In the genomic region with DNA sequence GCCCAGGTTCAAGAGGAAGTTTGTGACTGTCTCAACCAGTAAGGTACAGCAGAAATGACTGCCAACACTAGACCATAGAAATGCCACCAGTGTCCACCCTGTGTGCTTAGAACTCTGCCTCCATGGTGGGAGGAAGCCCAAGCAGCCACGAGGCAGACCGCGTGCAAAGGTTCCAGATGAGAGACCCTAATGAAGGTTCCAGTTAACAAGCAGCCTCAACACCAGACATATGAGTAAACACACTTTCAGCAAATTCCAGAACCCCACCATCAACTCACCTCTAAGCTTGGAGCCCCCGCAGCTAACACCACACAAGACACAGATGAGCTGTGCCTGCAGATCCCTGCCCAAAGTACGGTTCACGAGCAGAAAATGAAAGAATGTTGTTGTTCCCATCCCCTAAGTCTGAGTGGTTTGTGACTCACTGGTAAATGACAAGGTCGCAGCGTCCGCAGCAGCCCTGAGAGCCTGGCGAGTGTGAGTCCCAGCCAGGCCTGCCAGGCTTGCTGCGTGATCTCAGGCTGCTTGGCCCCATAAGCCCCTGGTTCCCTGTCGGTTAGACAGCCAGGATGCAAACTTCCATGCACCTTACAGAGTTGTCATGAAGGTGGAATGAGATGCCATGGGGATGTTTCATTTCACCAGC, we compare ENCODE assay signal across 18 cellular contexts.
"Had no signal": no experiment of that assay in that cellular context is flagged by ENCODE, and none has a peak within 500 bp of the region (broad histone marks: within the 10 kb centered on the region; RNA-seq: fewer than 3 reads in every experiment).

No MANE protein-coding gene starts in this region.

- ATAC-seq: activated CD8-positive, alpha-beta T cell treated with anti-CD3 and anti-CD28 coated beads, Interleukin-2, amount 10 ng/mL, durations not matched to agents 7 days and 5 days; gastroesophageal sphincter; left cardiac atrium; naive thymus-derived CD4-positive, alpha-beta T cell; stimulated activated naive CD8-positive, alpha-beta T cell treated with anti-CD3 and anti-CD28 coated beads, Interleukin-15, amount 100 ng/mL, for 72 hours; upper lobe of right lung had no signal

- H3K4me2 ChIP-seq: hepatocyte had no signal

- H3K79me2 ChIP-seq: hepatocyte had no signal

- H3K36me3 ChIP-seq: ascending aorta, gastroesophageal sphincter, upper lobe of right lung, WERI-Rb-1 had no signal

- H3K4me3 ChIP-seq: gastroesophageal sphincter, hepatocyte, lung, testis, upper lobe of right lung had no signal

- H3K27ac ChIP-seq: ascending aorta, gastroesophageal sphincter, hepatocyte, testis, upper lobe of right lung, WERI-Rb-1 had no signal

- H3K9me3 ChIP-seq: ascending aorta, testis, upper lobe of right lung had no signal

- H2AFZ ChIP-seq: hepatocyte had no signal

- H3K27me3 ChIP-seq: ascending aorta, hepatocyte, testis had no signal

- DNase-seq: activated CD4-positive, alpha-beta T cell treated with anti-CD3 and anti-CD28 coated beads for 48 hours; activated CD8-positive, alpha-beta memory T cell treated with anti-CD3 and anti-CD28 coated beads, Interleukin-2, amount 50 U/mL, for 48 hours; activated CD8-positive, alpha-beta T cell treated with anti-CD3 and anti-CD28 coated beads, Interleukin-2, amount 10 ng/mL, durations not matched to agents 7 days and 5 days; activated naive CD8-positive, alpha-beta T cell treated with anti-CD3 and anti-CD28 coated beads, Interleukin-2, amount 10 ng/mL, durations not matched to agents 7 days and 5 days; dermis blood vessel endothelial cell; left cardiac atrium; naive thymus-derived CD4-positive, alpha-beta T cell; stimulated activated CD4-positive, alpha-beta T cell treated with anti-CD3 and anti-CD28 coated beads, Interleukin-15, amount 100 ng/mL, for 24 hours; stimulated activated CD4-positive, alpha-beta T cell treated with anti-CD3 and anti-CD28 coated beads, Interleukin-4, amount 100 ng/mL, for 4 hours; stimulated activated naive CD8-positive, alpha-beta T cell treated with anti-CD3 and anti-CD28 coated beads, Interleukin-15, amount 100 ng/mL, for 72 hours; T-helper 9 cell; testis; upper lobe of right lung; WERI-Rb-1 had no signal
